Comparison of ENCODE assay signal across 9 cellular contexts in the genomic region with DNA sequence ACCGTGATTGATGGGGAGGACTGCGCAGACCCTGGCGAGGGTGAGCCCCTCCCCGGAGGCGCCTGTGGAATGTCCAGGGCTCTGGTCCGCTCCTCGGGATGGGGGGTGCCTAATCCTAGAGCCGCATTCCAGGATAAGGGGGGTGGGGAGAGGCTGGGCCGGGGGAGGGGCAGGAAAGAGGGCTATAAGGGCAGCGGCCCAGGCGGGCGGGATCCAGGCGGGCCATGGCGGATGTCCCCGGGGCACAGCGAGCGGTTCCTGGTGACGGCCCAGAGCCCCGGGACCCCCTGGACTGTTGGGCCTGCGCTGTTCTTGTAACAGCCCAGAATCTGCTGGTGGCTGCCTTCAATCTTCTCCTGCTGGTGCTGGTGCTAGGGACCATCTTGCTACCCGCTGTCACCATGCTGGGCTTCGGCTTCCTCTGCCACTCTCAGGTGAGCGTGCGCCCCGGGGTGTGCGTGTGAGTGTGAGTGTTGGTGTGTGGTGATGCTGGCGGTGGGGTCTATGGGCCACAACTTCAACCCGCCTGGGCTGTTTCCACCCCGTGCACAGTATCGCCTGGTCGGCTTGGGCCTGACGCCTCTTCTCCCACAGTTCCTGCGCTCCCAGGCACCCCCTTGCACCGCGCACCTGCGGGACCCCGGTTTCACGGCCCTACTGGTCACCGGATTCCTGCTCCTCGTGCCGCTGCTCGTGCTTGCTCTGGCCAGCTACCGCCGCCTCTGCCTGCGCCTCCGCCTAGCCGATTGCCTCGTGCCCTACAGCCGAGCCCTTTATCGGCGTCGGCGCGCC. TPM values are rescaled to one million over a fixed set of nuclear protein-coding genes. Genes with fewer than 3 reads are reported as not detected.
DNase-seq lines count a peak whose midpoint lies in the region; ATAC-seq and TF ChIP-seq lines count a peak whose summit lies in the region.
"Had no signal": no experiment of that assay in that cellular context is flagged by ENCODE, and none has a peak within 500 bp of the region (broad histone marks: within the 10 kb centered on the region; RNA-seq: fewer than 3 reads in every experiment).

TMEM88 (plus strand) TSS at position 216 of the 792 bp plus-strand sequence; CDS start at position 225, 9 bp downstream.

- peaks cover 26% of the 10 kb centered on the region for H3K4me1 ChIP-seq in testis

- peak; percentile 48 for DNase-seq in activated CD4-positive, alpha-beta T cell treated with anti-CD3 and anti-CD28 coated beads for 1 hour
- no peak for DNase-seq in activated CD4-positive, alpha-beta T cell treated with anti-CD3 and anti-CD28 coated beads for 48 hours
- no peak for DNase-seq in astrocyte of the cerebellum (ENCODE audit: low read depth)
- peak; percentile 45 for DNase-seq in left lobe of liver (ENCODE audit: low spot score)
- DNase-seq in testis = no peak
- no peak for DNase-seq in UCSD-AML1 (lab: John Stamatoyannopoulos, UW; ENCODE audit: unreplicated experiment)

- peak within 1 kb of the TSS; percentile 56 for H3K4me3 ChIP-seq in astrocyte of the cerebellum (ENCODE audit: low read depth, low read length)
- peak within 1 kb of the TSS in 1 of 2 donors; percentile 66 for H3K4me3 ChIP-seq in testis

- ATAC-seq in left lobe of liver = no peak
- ATAC-seq in GM19395 (IDR thresholded peaks at IDR 0.05; ENCODE audit: unreplicated experiment) = no peak
- ATAC-seq in HG02938 (IDR thresholded peaks at IDR 0.05; ENCODE audit: unreplicated experiment) = no peak

- TF ChIP-seq POLR2A in testis (IDR thresholded peaks at IDR 0.05) = no peak

- WGBS in testis, 2 donors = 52 to 58% methylated on average over 26 to 52 of the region's 54 CpGs

- in situ Hi-C loops in astrocyte of the cerebellum (cut with HindIII; ENCODE audit: low sequenced_read_pairs) = no loop called here

- TF ChIP-seq CTCF in astrocyte of the cerebellum (IDR thresholded peaks at IDR 0.05; ENCODE audit: low read depth, low read length, missing control alignments) (no peak), testis (IDR thresholded peaks at IDR 0.05) (no peak)

- peak within 1 kb of the TSS; percentile 84 to 98 for H3K27ac ChIP-seq in testis

- no peaks in the 10 kb centered on the region for H3K27me3 ChIP-seq in testis

- H3K9me3 ChIP-seq in testis = no peaks in the 10 kb centered on the region

- intact Hi-C loops in testis (cut with DNase I; ENCODE audit: low total_unique reads) = no loop called here

- H3K36me3 ChIP-seq in testis (ENCODE audit: low read depth, missing control alignments) = no peaks in the 10 kb centered on the region

RNA-seq across cellular contexts. Expression of gene TMEM88, which starts in this region (rescaled TPM):
- total RNA-seq in left lobe of liver (1.3 TPM), testis (1 to 10 TPM; 4.6 to 7.4 TPM)
- polyA plus RNA-seq in testis (ENCODE audit: insufficient read depth, low read depth, low replicate concordance) = 6.8 TPM
- polyA plus RNA-seq: CD8-positive, alpha-beta memory T cell had no signal

Comparison
In these comparisons a context has a peak if more than half of its experiments do, and no peak if none do; other contexts are left out.
1. DNase-seq: peak in activated CD4-positive, alpha-beta T cell treated with anti-CD3 and anti-CD28 coated beads for 1 hour (single experiment) and left lobe of liver (single experiment); none in activated CD4-positive, alpha-beta T cell treated with anti-CD3 and anti-CD28 coated beads for 48 hours (single experiment), astrocyte of the cerebellum (single experiment), testis (single experiment) and UCSD-AML1 (single experiment).